In the genomic region with DNA sequence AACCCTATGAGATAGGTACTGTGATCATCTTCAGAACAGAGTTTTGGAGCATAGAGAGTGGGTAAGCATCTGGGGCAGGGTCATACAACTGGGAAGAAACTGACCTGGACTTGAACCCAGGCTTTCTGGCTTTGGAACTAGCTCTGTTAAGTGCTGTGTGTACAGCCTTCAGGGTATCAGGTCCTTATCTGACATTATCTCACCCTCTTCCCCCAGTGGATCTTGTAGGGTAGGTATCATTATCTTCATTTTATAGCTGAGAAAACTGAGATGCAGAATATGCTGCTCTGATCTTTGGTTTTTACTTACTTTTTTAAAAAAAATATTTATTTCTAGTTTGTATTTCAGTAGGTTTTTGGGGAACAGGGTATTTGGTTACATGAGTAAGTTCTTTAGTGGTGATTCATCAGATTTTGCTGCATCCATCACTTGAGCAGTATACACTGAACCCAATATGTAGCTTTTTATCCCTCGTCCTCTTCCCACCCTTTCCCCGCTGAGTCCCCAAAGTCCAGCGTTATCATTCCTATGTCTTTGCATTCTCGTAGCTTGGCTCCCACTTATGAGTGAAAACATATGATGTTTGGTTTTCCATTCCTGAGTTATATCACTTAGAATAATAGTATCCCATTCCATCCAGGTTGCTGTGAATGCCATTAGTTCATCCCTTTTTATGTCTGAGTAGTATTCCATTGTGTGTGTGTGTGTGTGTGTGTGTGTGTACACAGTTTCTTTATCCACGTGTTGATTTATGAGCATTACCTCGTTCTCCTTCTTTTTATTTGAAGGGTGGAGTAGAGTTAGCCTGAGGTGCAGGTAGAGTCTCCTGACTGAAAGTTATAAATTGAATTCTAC, we compare ENCODE assay signal across 22 cellular contexts.
"Had no signal": no experiment of that assay in that cellular context is flagged by ENCODE, and none has a peak within 500 bp of the region (broad histone marks: within the 10 kb centered on the region; RNA-seq: fewer than 3 reads in every experiment).

No MANE protein-coding gene starts in this region.

- H3K4me2 ChIP-seq: hepatocyte had no signal

- H3K27me3 ChIP-seq: gastrocnemius medialis, hepatocyte, neutrophil, ovary, testis had no signal

- H3K9me3 ChIP-seq: gastrocnemius medialis, neutrophil, ovary, prostate gland, testis had no signal

- H3K4me1 ChIP-seq: prostate gland had no signal

- H3K4me3 ChIP-seq: gastrocnemius medialis, hepatocyte, ovary, prostate gland, testis had no signal

- H2AFZ ChIP-seq: hepatocyte had no signal

- DNase-seq: activated CD4-positive, alpha-beta memory T cell treated with anti-CD3 and anti-CD28 coated beads, Interleukin-2, amount 10 ng/mL, durations not matched to agents 7 days and 5 days; activated CD4-positive, alpha-beta T cell treated with anti-CD3 and anti-CD28 coated beads for 1 hour; activated CD4-positive, alpha-beta T cell treated with anti-CD3 and anti-CD28 coated beads, Interleukin-2, amount 10 ng/mL, durations not matched to agents 7 days and 5 days; activated gamma-delta T cell treated with Interleukin-2 at 50 U/mL for 16 hours; activated naive CD8-positive, alpha-beta T cell treated with anti-CD3 and anti-CD28 coated beads, Interleukin-2, amount 50 U/mL, for 24 hours; activated T-cell treated with anti-CD3 and anti-CD28 coated beads, Interleukin-2, amount 50 U/mL, for 4 hours; amygdala; caudate nucleus; gastrocnemius medialis; left cardiac atrium; naive B cell; nephron progenitor cell; ovary; stimulated activated CD4-positive, alpha-beta T cell treated with anti-CD3 and anti-CD28 coated beads, Interleukin-15, amount 100 ng/mL, for 24 hours; stimulated activated CD4-positive, alpha-beta T cell treated with anti-CD3 and anti-CD28 coated beads, Interleukin-2, amount 100 ng/mL, for 24 hours; stimulated activated naive CD4-positive, alpha-beta T cell; T-helper 2 cell; testis; trophoblast cell had no signal

- H3K27ac ChIP-seq: gastrocnemius medialis, hepatocyte, neutrophil, ovary, prostate gland, testis had no signal

- H3K36me3 ChIP-seq: gastrocnemius medialis, neutrophil, ovary, prostate gland had no signal
